Comparison of ENCODE assay signal across 16 cellular contexts in genomic region chr3:65130782-65131181, GRCh38.
"Had no signal": no experiment of that assay in that cellular context is flagged by ENCODE, and none has a peak within 500 bp of the region (broad histone marks: within the 10 kb centered on the region; RNA-seq: fewer than 3 reads in every experiment).

No MANE protein-coding gene starts in this region.

- H3K4me1 ChIP-seq: psoas muscle had no signal

- H3K27ac ChIP-seq: cardiac muscle cell, psoas muscle, suprapubic skin had no signal

- H3K36me3 Mint-ChIP-seq: activated naive CD8-positive, alpha-beta T cell treated with anti-CD3 and anti-CD28 coated beads for 36 hours had no signal

- H3K27me3 ChIP-seq: cardiac muscle cell, suprapubic skin had no signal

- H3K9me3 ChIP-seq: psoas muscle, suprapubic skin had no signal

- ATAC-seq: activated T-cell treated with anti-CD3 and anti-CD28 coated beads, Interleukin-2, amount 50 U/mL, for 4 hours; left colon; psoas muscle; stimulated activated naive CD8-positive, alpha-beta T cell treated with anti-CD3 and anti-CD28 coated beads, Interleukin-15, Interleukin-2, amounts not matched to agents 100 U/mL and 50 U/mL, for 24 hours had no signal

- H3K36me3 ChIP-seq: cardiac muscle cell, suprapubic skin had no signal

- H3K27me3 Mint-ChIP-seq: activated naive CD8-positive, alpha-beta T cell treated with anti-CD3 and anti-CD28 coated beads for 36 hours had no signal

- H3K4me3 Mint-ChIP-seq: activated naive CD8-positive, alpha-beta T cell treated with anti-CD3 and anti-CD28 coated beads for 36 hours; activated T-cell treated with anti-CD3 and anti-CD28 coated beads, Interleukin-2, amount 50 U/mL, for 4 hours; nephron had no signal

- H3K27ac Mint-ChIP-seq: activated naive CD8-positive, alpha-beta T cell treated with anti-CD3 and anti-CD28 coated beads for 36 hours; nephron had no signal

- H3K4me3 ChIP-seq: cardiac muscle cell, psoas muscle, suprapubic skin had no signal

- H3K4me1 Mint-ChIP-seq: activated naive CD8-positive, alpha-beta T cell treated with anti-CD3 and anti-CD28 coated beads for 36 hours; nephron had no signal

- DNase-seq: activated CD4-positive, alpha-beta T cell treated with anti-CD3 and anti-CD28 coated beads for 1 hour; activated CD4-positive, alpha-beta T cell treated with anti-CD3 and anti-CD28 coated beads, Interleukin-2, amount 50 U/mL, for 48 hours; activated effector memory CD4-positive, alpha-beta T cell treated with anti-CD3 and anti-CD28 coated beads, Interleukin-2, amount 50 U/mL, for 16 hours; activated naive CD8-positive, alpha-beta T cell treated with anti-CD3 and anti-CD28 coated beads for 36 hours; activated T-cell treated with anti-CD3 and anti-CD28 coated beads, Interleukin-2, amount 50 U/mL, for 4 hours; aorta; hypothalamus; left colon; occipital lobe; psoas muscle; stimulated activated CD4-positive, alpha-beta T cell treated with anti-CD3 and anti-CD28 coated beads, Interleukin-4, amount 100 ng/mL, for 1 hour; stimulated activated CD8-positive, alpha-beta memory T cell treated with anti-CD3 and anti-CD28 coated beads, Interleukin-4, amount 100 ng/mL, for 48 hours; stimulated activated naive CD8-positive, alpha-beta T cell treated with anti-CD3 and anti-CD28 coated beads, Interleukin-15, Interleukin-2, amounts not matched to agents 100 U/mL and 50 U/mL, for 24 hours had no signal
